Comparison of ENCODE assay signal across 10 cellular contexts in genomic region chr7:122802211-122802833, GRCh38.
A peak's percentile ranks its signal among the peaks of the same experiment; 100 is the strongest.
DNase-seq lines count a peak whose midpoint lies in the region; ATAC-seq and TF ChIP-seq lines count a peak whose summit lies in the region.
"Had no signal": no experiment of that assay in that cellular context is flagged by ENCODE, and none has a peak within 500 bp of the region (broad histone marks: within the 10 kb centered on the region; RNA-seq: fewer than 3 reads in every experiment).

No MANE protein-coding gene starts in this region.

- no peak overlapping the region for H3K4me3 Mint-ChIP-seq in brain
- no peak overlapping the region for H3K4me3 Mint-ChIP-seq in activated T-cell treated with anti-CD3 and anti-CD28 coated beads, Interleukin-2, amount 50 U/mL, for 4 hours
- H3K4me3 Mint-ChIP-seq in progenitor cell of endocrine pancreas (ENCODE audit: low read depth): no peak overlapping the region
- H3K4me3 Mint-ChIP-seq: activated T-cell treated with anti-CD3 and anti-CD28 coated beads, Interleukin-2, amount 50 U/mL, for 24 hours had no signal

- H3K4me1 Mint-ChIP-seq in brain (peaks cover 19% of the 10 kb centered on the region), progenitor cell of endocrine pancreas (ENCODE audit: low read depth) (peaks cover 3% of the 10 kb centered on the region)
- no peaks in the 10 kb centered on the region for H3K4me1 Mint-ChIP-seq in activated T-cell treated with anti-CD3 and anti-CD28 coated beads, Interleukin-2, amount 50 U/mL, for 4 hours (ENCODE audit: low read depth)

- intact Hi-C loops in Right ventricle myocardium inferior (cut with DNase I) (loop anchor here (2.0 kb wide), 2 partner anchors 84 to 350 kb away; partner anchors contain the start of gene CADPS2), cardiac septum (cut with DNase I) (loop anchor here (2.0 to 10.0 kb wide), 2 partner anchors 84 to 352 kb away; partner anchors contain the start of gene CADPS2)

- DNase-seq in Right ventricle myocardium inferior (ENCODE audit: missing footprints) (no peak), cardiac septum (ENCODE audit: low spot score) (no peak), inferior parietal cortex (ENCODE audit: extremely low spot score) (peak; percentile 15), progenitor cell of endocrine pancreas (ENCODE audit: low spot score, unreplicated experiment) (no peak), MV-4-11 (lab: John Stamatoyannopoulos, UW) (no peak)
- no peak for DNase-seq in activated T-cell treated with anti-CD3 and anti-CD28 coated beads, Interleukin-2, amount 50 U/mL, for 4 hours
- no peak for DNase-seq in stimulated activated CD4-positive, alpha-beta T cell treated with anti-CD3 and anti-CD28 coated beads, Interleukin-15, amount 100 ng/mL, for 24 hours
- DNase-seq: activated T-cell treated with anti-CD3 and anti-CD28 coated beads, Interleukin-2, amount 50 U/mL, for 24 hours; GOT3 had no signal

- peak overlapping the region in 3 of 5 experiments; percentile 9 to 12 (median 11) for H3K27ac Mint-ChIP-seq in brain
- no peak overlapping the region for H3K27ac Mint-ChIP-seq in progenitor cell of endocrine pancreas
- H3K27ac Mint-ChIP-seq: activated T-cell treated with anti-CD3 and anti-CD28 coated beads, Interleukin-2, amount 50 U/mL, for 24 hours had no signal

- ATAC-seq in Right ventricle myocardium inferior: peak; percentile 80
- no peak for ATAC-seq in activated T-cell treated with anti-CD3 and anti-CD28 coated beads, Interleukin-2, amount 50 U/mL, for 4 hours

- H3K36me3 Mint-ChIP-seq in brain (no peaks in the 10 kb centered on the region), progenitor cell of endocrine pancreas (ENCODE audit: insufficient read depth) (no peaks in the 10 kb centered on the region)
- H3K36me3 Mint-ChIP-seq in activated T-cell treated with anti-CD3 and anti-CD28 coated beads, Interleukin-2, amount 50 U/mL, for 4 hours (ENCODE audit: insufficient read depth): no peaks in the 10 kb centered on the region

- no peaks in the 10 kb centered on the region for H3K27me3 Mint-ChIP-seq in brain
- no peaks in the 10 kb centered on the region for H3K27me3 Mint-ChIP-seq in activated T-cell treated with anti-CD3 and anti-CD28 coated beads, Interleukin-2, amount 50 U/mL, for 4 hours (ENCODE audit: low read depth)
- no peaks in the 10 kb centered on the region for H3K27me3 Mint-ChIP-seq in progenitor cell of endocrine pancreas
- H3K27me3 Mint-ChIP-seq: activated T-cell treated with anti-CD3 and anti-CD28 coated beads, Interleukin-2, amount 50 U/mL, for 24 hours had no signal

- TF ChIP-seq CTCF in brain (conservative IDR thresholded peaks at IDR 0.05) (no peak), progenitor cell of endocrine pancreas (IDR thresholded peaks at IDR 0.05; ENCODE audit: unreplicated experiment) (no peak)

- H3K9me3 Mint-ChIP-seq in brain: no peaks in the 10 kb centered on the region
- no peaks in the 10 kb centered on the region for H3K9me3 Mint-ChIP-seq in activated T-cell treated with anti-CD3 and anti-CD28 coated beads, Interleukin-2, amount 50 U/mL, for 4 hours
- H3K9me3 Mint-ChIP-seq in progenitor cell of endocrine pancreas (ENCODE audit: low read depth): no peaks in the 10 kb centered on the region
